ENCODE assay signal across 26 cellular contexts in the genomic region with DNA sequence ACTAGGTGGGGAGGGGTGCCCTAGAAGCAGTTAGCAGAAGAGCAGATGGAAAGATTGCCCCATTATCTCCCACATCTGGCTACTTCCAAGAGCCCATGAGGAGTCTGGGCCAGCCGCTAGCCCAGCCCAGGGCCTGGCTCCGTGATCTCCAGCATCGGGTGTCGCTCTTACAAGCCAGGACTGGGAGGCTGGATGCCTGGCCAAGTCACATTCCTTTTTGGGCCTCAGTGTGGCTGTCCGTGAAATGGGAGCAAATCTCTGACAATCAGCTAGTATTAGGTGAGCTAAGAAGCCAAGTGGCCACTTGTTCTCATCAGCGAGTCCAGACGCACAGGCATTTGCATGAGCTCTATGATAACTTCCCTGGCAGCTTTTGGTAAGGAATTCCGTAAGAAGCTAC. TPM values are rescaled to one million over a fixed set of nuclear protein-coding genes. Genes with fewer than 3 reads are reported as not detected.
DNase-seq lines count a peak whose midpoint lies in the region; ATAC-seq lines count a peak whose summit lies in the region.
"Had no signal": no experiment of that assay in that cellular context is flagged by ENCODE, and none has a peak within 500 bp of the region (broad histone marks: within the 10 kb centered on the region; RNA-seq: fewer than 3 reads in every experiment).

No MANE protein-coding gene starts in this region.

- no peak for DNase-seq in activated T-cell treated with anti-CD3 and anti-CD28 coated beads, Interleukin-2, amount 50 U/mL, for 24 hours
- no peak for DNase-seq in activated T-cell treated with anti-CD3 and anti-CD28 coated beads, Interleukin-2, amount 50 U/mL, for 4 hours
- no peak for DNase-seq in CD4-positive, alpha-beta memory T cell
- no peak for DNase-seq in activated T-helper 1 cell treated with anti-CD3 and anti-CD28 coated beads, Interleukin-12 subunit alpha, Interleukin-12 subunit beta, Interleukin-2, Interleukin-4 antibody, amounts not matched to agents 30 ng/mL and 10 ng/mL and 1 ng/mL, durations not matched to agents 14 hours and 24 hours and 36 hours (ENCODE audit: low spot score)
- DNase-seq in naive thymus-derived CD8-positive, alpha-beta T cell, result no peak
- no peak for DNase-seq in NCI-H2171 (lab: John Stamatoyannopoulos, UW)
- DNase-seq: activated CD4-positive, alpha-beta T cell treated with anti-CD3 and anti-CD28 coated beads, Interleukin-2, amount 10 ng/mL, durations not matched to agents 24 days and 14 days; activated naive CD4-positive, alpha-beta T cell treated with anti-CD3 and anti-CD28 coated beads, Interleukin-2, amount 10 ng/mL, durations not matched to agents 7 days and 5 days; CD8-positive, alpha-beta memory T cell; effector CD4-positive, alpha-beta T cell; NCI-H446; NCI-H774; SHP77 treated with DMSO at 0.1 percent for 48 hours; stimulated activated CD4-positive, alpha-beta T cell treated with anti-CD3 and anti-CD28 coated beads, Interleukin-1b, Interleukin-23, amount 100 ng/mL, for 48 hours; uterus; WERI-Rb-1 had no signal

- H3K9me3 ChIP-seq in CD4-positive, alpha-beta memory T cell (ENCODE audit: control insufficient read depth in 1 of 2, low read length in 2 of 2), result no peaks in the 10 kb centered on the region
- H3K9me3 ChIP-seq: HAP-1, thoracic aorta, uterus had no signal

- CTCF ChIA-PET in CD4-positive, alpha-beta memory T cell (lab: Charles Lee; ENCODE audit: partially characterized antibody), result interaction anchor here (0.6 to 12.1 kb wide), 7 partner anchors 16 to 130 kb away, joined by 3 to 375 read pairs (median 7); a partner anchor contains a TSS

- no peaks in the 10 kb centered on the region for H3K27me3 Mint-ChIP-seq in activated T-cell treated with anti-CD3 and anti-CD28 coated beads, Interleukin-2, amount 50 U/mL, for 24 hours
- H3K27me3 Mint-ChIP-seq in activated T-cell treated with anti-CD3 and anti-CD28 coated beads, Interleukin-2, amount 50 U/mL, for 4 hours (ENCODE audit: low read depth), result no peaks in the 10 kb centered on the region
- no peaks in the 10 kb centered on the region for H3K27me3 Mint-ChIP-seq in CD4-positive, alpha-beta memory T cell
- H3K27me3 Mint-ChIP-seq in activated T-helper 1 cell treated with anti-CD3 and anti-CD28 coated beads, Interleukin-12 subunit alpha, Interleukin-12 subunit beta, Interleukin-2, Interleukin-4 antibody, amounts not matched to agents 30 ng/mL and 10 ng/mL and 1 ng/mL, durations not matched to agents 14 hours and 24 hours and 36 hours (ENCODE audit: insufficient read depth), result no peaks in the 10 kb centered on the region
- no peaks in the 10 kb centered on the region for H3K27me3 Mint-ChIP-seq in naive thymus-derived CD8-positive, alpha-beta T cell
- H3K27me3 Mint-ChIP-seq: activated CD4-positive, alpha-beta T cell treated with anti-CD3 and anti-CD28 coated beads, Interleukin-2, amount 10 ng/mL, durations not matched to agents 24 days and 14 days; activated naive CD4-positive, alpha-beta T cell treated with anti-CD3 and anti-CD28 coated beads, Interleukin-2, amount 10 ng/mL, durations not matched to agents 7 days and 5 days; CD8-positive, alpha-beta memory T cell; IgD-negative memory B cell; memory B cell; stimulated activated naive CD8-positive, alpha-beta T cell treated with anti-CD3 and anti-CD28 coated beads, Interleukin-15, Interleukin-2, amounts not matched to agents 100 ng/mL and 50 ng/mL, for 24 hours had no signal

- no peaks in the 10 kb centered on the region for H3K9me3 Mint-ChIP-seq in activated T-cell treated with anti-CD3 and anti-CD28 coated beads, Interleukin-2, amount 50 U/mL, for 24 hours
- H3K9me3 Mint-ChIP-seq in activated T-cell treated with anti-CD3 and anti-CD28 coated beads, Interleukin-2, amount 50 U/mL, for 4 hours, result no peaks in the 10 kb centered on the region
- no peaks in the 10 kb centered on the region for H3K9me3 Mint-ChIP-seq in CD4-positive, alpha-beta memory T cell
- no peaks in the 10 kb centered on the region for H3K9me3 Mint-ChIP-seq in activated T-helper 1 cell treated with anti-CD3 and anti-CD28 coated beads, Interleukin-12 subunit alpha, Interleukin-12 subunit beta, Interleukin-2, Interleukin-4 antibody, amounts not matched to agents 30 ng/mL and 10 ng/mL and 1 ng/mL, durations not matched to agents 14 hours and 24 hours and 36 hours
- no peaks in the 10 kb centered on the region for H3K9me3 Mint-ChIP-seq in naive thymus-derived CD8-positive, alpha-beta T cell
- H3K9me3 Mint-ChIP-seq: activated CD4-positive, alpha-beta T cell treated with anti-CD3 and anti-CD28 coated beads, Interleukin-2, amount 10 ng/mL, durations not matched to agents 24 days and 14 days; activated naive CD4-positive, alpha-beta T cell treated with anti-CD3 and anti-CD28 coated beads, Interleukin-2, amount 10 ng/mL, durations not matched to agents 7 days and 5 days; CD8-positive, alpha-beta memory T cell; IgD-negative memory B cell; memory B cell; neural crest cell; stimulated activated naive CD8-positive, alpha-beta T cell treated with anti-CD3 and anti-CD28 coated beads, Interleukin-15, Interleukin-2, amounts not matched to agents 100 ng/mL and 50 ng/mL, for 24 hours had no signal

- H3K4me3 ChIP-seq in CD4-positive, alpha-beta memory T cell (ENCODE audit: low read length in 2 of 2), result no peak overlapping the region
- H3K4me3 ChIP-seq: HAP-1, thoracic aorta, uterus had no signal

- intact Hi-C loops in CD4-positive, alpha-beta memory T cell (cut with micrococcal nuclease), result no loop called here
- intact Hi-C loops in activated T-helper 1 cell treated with anti-CD3 and anti-CD28 coated beads, Interleukin-12 subunit alpha, Interleukin-12 subunit beta, Interleukin-2, Interleukin-4 antibody, amounts not matched to agents 30 ng/mL and 10 ng/mL and 1 ng/mL, durations not matched to agents 14 hours and 24 hours and 36 hours (cut with micrococcal nuclease), result no loop called here

- H3K36me3 ChIP-seq in CD4-positive, alpha-beta memory T cell (ENCODE audit: insufficient read depth, low read length), result peaks cover 17% of the 10 kb centered on the region
- H3K36me3 ChIP-seq: thoracic aorta, uterus, WERI-Rb-1 had no signal

- no peak for ATAC-seq in activated T-cell treated with anti-CD3 and anti-CD28 coated beads, Interleukin-2, amount 50 U/mL, for 4 hours
- no peak for ATAC-seq in naive thymus-derived CD8-positive, alpha-beta T cell
- ATAC-seq in HG03159 (IDR thresholded peaks at IDR 0.05; ENCODE audit: unreplicated experiment) (no peak), HG03469 (IDR thresholded peaks at IDR 0.05; ENCODE audit: unreplicated experiment) (no peak)
- ATAC-seq: Panc1 had no signal

- no peaks in the 10 kb centered on the region for H3K27me3 ChIP-seq in CD4-positive, alpha-beta memory T cell (ENCODE audit: insufficient read depth, low read length)
- H3K27me3 ChIP-seq: uterus had no signal

- no peaks in the 10 kb centered on the region for H3K4me1 ChIP-seq in CD4-positive, alpha-beta memory T cell (ENCODE audit: insufficient read depth, low read length)
- H3K4me1 ChIP-seq: HAP-1, uterus had no signal

- H3K27ac Mint-ChIP-seq in activated T-cell treated with anti-CD3 and anti-CD28 coated beads, Interleukin-2, amount 50 U/mL, for 24 hours, result peak overlapping the region; percentile 79
- peak overlapping the region in 4 of 7 donors; percentile 66 to 70 (median 69) for H3K27ac Mint-ChIP-seq in CD4-positive, alpha-beta memory T cell
- H3K27ac Mint-ChIP-seq in activated T-helper 1 cell treated with anti-CD3 and anti-CD28 coated beads, Interleukin-12 subunit alpha, Interleukin-12 subunit beta, Interleukin-2, Interleukin-4 antibody, amounts not matched to agents 30 ng/mL and 10 ng/mL and 1 ng/mL, durations not matched to agents 14 hours and 24 hours and 36 hours, result peak overlapping the region; percentile 63
- H3K27ac Mint-ChIP-seq in naive thymus-derived CD8-positive, alpha-beta T cell, result peak overlapping the region in 7 of 10 donors; percentile 18 to 83 (median 71)
- H3K27ac Mint-ChIP-seq: memory B cell had no signal

- H3K27ac ChIP-seq in CD4-positive, alpha-beta memory T cell (ENCODE audit: low read depth, low read length), result no peak overlapping the region
- H3K27ac ChIP-seq: parathyroid adenoma, thoracic aorta, uterus, WERI-Rb-1 had no signal

- H3K4me3 Mint-ChIP-seq in activated T-cell treated with anti-CD3 and anti-CD28 coated beads, Interleukin-2, amount 50 U/mL, for 24 hours, result no peak overlapping the region
- H3K4me3 Mint-ChIP-seq in activated T-cell treated with anti-CD3 and anti-CD28 coated beads, Interleukin-2, amount 50 U/mL, for 4 hours, result no peak overlapping the region
- no peak overlapping the region for H3K4me3 Mint-ChIP-seq in CD4-positive, alpha-beta memory T cell
- no peak overlapping the region for H3K4me3 Mint-ChIP-seq in activated T-helper 1 cell treated with anti-CD3 and anti-CD28 coated beads, Interleukin-12 subunit alpha, Interleukin-12 subunit beta, Interleukin-2, Interleukin-4 antibody, amounts not matched to agents 30 ng/mL and 10 ng/mL and 1 ng/mL, durations not matched to agents 14 hours and 24 hours and 36 hours
- H3K4me3 Mint-ChIP-seq in naive thymus-derived CD8-positive, alpha-beta T cell, result no peak overlapping the region
- H3K4me3 Mint-ChIP-seq: activated CD4-positive, alpha-beta T cell treated with anti-CD3 and anti-CD28 coated beads, Interleukin-2, amount 10 ng/mL, durations not matched to agents 24 days and 14 days; activated naive CD4-positive, alpha-beta T cell treated with anti-CD3 and anti-CD28 coated beads, Interleukin-2, amount 10 ng/mL, durations not matched to agents 7 days and 5 days; CD8-positive, alpha-beta memory T cell; IgD-negative memory B cell; memory B cell; neural crest cell; stimulated activated naive CD8-positive, alpha-beta T cell treated with anti-CD3 and anti-CD28 coated beads, Interleukin-15, Interleukin-2, amounts not matched to agents 100 ng/mL and 50 ng/mL, for 24 hours had no signal

- POLR2A ChIA-PET in CD4-positive, alpha-beta memory T cell (lab: Charles Lee; ENCODE audit: partially characterized antibody), result interaction anchor here (2.3 to 6.4 kb wide), 2 partner anchors 35 to 82 kb away, joined by 9 to 89 read pairs; a partner anchor contains a TSS
- POLR2A ChIA-PET in naive thymus-derived CD8-positive, alpha-beta T cell (lab: Charles Lee), result interaction anchor here (1.0 to 2.0 kb wide), 2 partner anchors 11 to 35 kb away, joined by 3 to 18 read pairs; a partner anchor contains a TSS

- H3K36me3 Mint-ChIP-seq in activated T-cell treated with anti-CD3 and anti-CD28 coated beads, Interleukin-2, amount 50 U/mL, for 24 hours (ENCODE audit: low read depth), result peaks cover 39% of the 10 kb centered on the region
- peaks cover 2% of the 10 kb centered on the region for H3K36me3 Mint-ChIP-seq in activated T-cell treated with anti-CD3 and anti-CD28 coated beads, Interleukin-2, amount 50 U/mL, for 4 hours (ENCODE audit: insufficient read depth)
- peaks cover 9 to 28% of the 10 kb centered on the region in 2 donors for H3K36me3 Mint-ChIP-seq in CD4-positive, alpha-beta memory T cell
- H3K36me3 Mint-ChIP-seq in activated T-helper 1 cell treated with anti-CD3 and anti-CD28 coated beads, Interleukin-12 subunit alpha, Interleukin-12 subunit beta, Interleukin-2, Interleukin-4 antibody, amounts not matched to agents 30 ng/mL and 10 ng/mL and 1 ng/mL, durations not matched to agents 14 hours and 24 hours and 36 hours (ENCODE audit: low read depth), result peaks cover 22% of the 10 kb centered on the region
- peaks cover 0 to 24% (median 0%) of the 10 kb centered on the region in 3 donors for H3K36me3 Mint-ChIP-seq in naive thymus-derived CD8-positive, alpha-beta T cell
- H3K36me3 Mint-ChIP-seq: memory B cell had no signal

- H3K4me1 Mint-ChIP-seq in activated T-cell treated with anti-CD3 and anti-CD28 coated beads, Interleukin-2, amount 50 U/mL, for 24 hours (ENCODE audit: low read depth), result peaks cover 24% of the 10 kb centered on the region
- H3K4me1 Mint-ChIP-seq in activated T-cell treated with anti-CD3 and anti-CD28 coated beads, Interleukin-2, amount 50 U/mL, for 4 hours (ENCODE audit: low read depth), result peaks cover 14% of the 10 kb centered on the region
- peaks cover 0 to 6% (median 0%) of the 10 kb centered on the region in 4 donors for H3K4me1 Mint-ChIP-seq in CD4-positive, alpha-beta memory T cell
- peaks cover 25% of the 10 kb centered on the region for H3K4me1 Mint-ChIP-seq in activated T-helper 1 cell treated with anti-CD3 and anti-CD28 coated beads, Interleukin-12 subunit alpha, Interleukin-12 subunit beta, Interleukin-2, Interleukin-4 antibody, amounts not matched to agents 30 ng/mL and 10 ng/mL and 1 ng/mL, durations not matched to agents 14 hours and 24 hours and 36 hours (ENCODE audit: low read depth)
- H3K4me1 Mint-ChIP-seq in naive thymus-derived CD8-positive, alpha-beta T cell, result peaks cover 0 to 13% (median 10%) of the 10 kb centered on the region in 4 donors
- H3K4me1 Mint-ChIP-seq: IgD-negative memory B cell, memory B cell had no signal

RNA-seq across cellular contexts. Expression of a gene that starts 23.3 kb away (rescaled TPM):
- 1 to 10 TPM; 1.2 to 1.7 (median 1.5) TPM for total RNA-seq in activated T-cell treated with anti-CD3 and anti-CD28 coated beads, Interleukin-2, amount 50 U/mL, for 4 hours
- total RNA-seq in CD4-positive, alpha-beta memory T cell, result 1 to 10 TPM; 2.5 to 2.6 TPM
- polyA plus RNA-seq in CD4-positive, alpha-beta memory T cell, result under 1 TPM; 0.04 to 0.18 TPM
- total RNA-seq in activated T-helper 1 cell treated with anti-CD3 and anti-CD28 coated beads, Interleukin-12 subunit alpha, Interleukin-12 subunit beta, Interleukin-2, Interleukin-4 antibody, amounts not matched to agents 30 ng/mL and 10 ng/mL and 1 ng/mL, durations not matched to agents 14 hours and 24 hours and 36 hours, result 1.5 and 1.6 TPM in 2 replicates
- 1 to 10 TPM; 1.5 to 1.9 TPM for total RNA-seq in naive thymus-derived CD8-positive, alpha-beta T cell
- polyA plus RNA-seq in naive thymus-derived CD8-positive, alpha-beta T cell, result under 1 TPM; 0.14 to 0.63 (median 0.22) TPM
- polyA plus RNA-seq: IgD-negative memory B cell had no signal

RNA-seq across cellular contexts. Expression of a gene that starts 34.5 kb away (rescaled TPM):
- 100 to 1,000 TPM; 174 to 225 (median 210) TPM for total RNA-seq in activated T-cell treated with anti-CD3 and anti-CD28 coated beads, Interleukin-2, amount 50 U/mL, for 4 hours
- 10 to 100 TPM; 36.4 to 40.1 TPM for total RNA-seq in CD4-positive, alpha-beta memory T cell
- 10 to 100 TPM; 71.2 to 93.2 TPM for polyA plus RNA-seq in CD4-positive, alpha-beta memory T cell
- total RNA-seq in activated T-helper 1 cell treated with anti-CD3 and anti-CD28 coated beads, Interleukin-12 subunit alpha, Interleukin-12 subunit beta, Interleukin-2, Interleukin-4 antibody, amounts not matched to agents 30 ng/mL and 10 ng/mL and 1 ng/mL, durations not matched to agents 14 hours and 24 hours and 36 hours, result 191 and 201 TPM in 2 replicates
- total RNA-seq in naive thymus-derived CD8-positive, alpha-beta T cell, result 10 to 100 TPM; 27.5 TPM
- 10 to 100 TPM; 42.4 to 48.2 (median 48.1) TPM for polyA plus RNA-seq in naive thymus-derived CD8-positive, alpha-beta T cell

RNA-seq across cellular contexts. Expression of a gene that starts 39.9 kb away (rescaled TPM):
- total RNA-seq in activated T-cell treated with anti-CD3 and anti-CD28 coated beads, Interleukin-2, amount 50 U/mL, for 4 hours, result 100 to 1,000 TPM; 223 to 268 (median 229) TPM
- total RNA-seq in CD4-positive, alpha-beta memory T cell, result 10 to 100 TPM; 14.7 to 15.2 TPM
- 100 to 1,000 TPM in 1 of 2 donors, 10 to 100 TPM in 1; 92.1 to 248 TPM for polyA plus RNA-seq in CD4-positive, alpha-beta memory T cell
- 334 and 341 TPM in 2 replicates for total RNA-seq in activated T-helper 1 cell treated with anti-CD3 and anti-CD28 coated beads, Interleukin-12 subunit alpha, Interleukin-12 subunit beta, Interleukin-2, Interleukin-4 antibody, amounts not matched to agents 30 ng/mL and 10 ng/mL and 1 ng/mL, durations not matched to agents 14 hours and 24 hours and 36 hours
- 1 to 10 TPM; 8.1 to 8.8 TPM for total RNA-seq in naive thymus-derived CD8-positive, alpha-beta T cell
- polyA plus RNA-seq in naive thymus-derived CD8-positive, alpha-beta T cell, result 100 to 1,000 TPM in 2 of 3 donors, 10 to 100 TPM in 1; 16.3 to 135 (median 100) TPM

Comparison
In these comparisons a context has a peak if more than half of its experiments do, and no peak if none do; other contexts are left out.
1. RNA of a gene that starts 39.9 kb away (total RNA-seq): 334 to 341 TPM in activated T-helper 1 cell treated with anti-CD3 and anti-CD28 coated beads, Interleukin-12 subunit alpha, Interleukin-12 subunit beta, Interleukin-2, Interleukin-4 antibody, amounts not matched to agents 30 ng/mL and 10 ng/mL and 1 ng/mL, durations not matched to agents 14 hours and 24 hours and 36 hours and 223 to 268 TPM in activated T-cell treated with anti-CD3 and anti-CD28 coated beads, Interleukin-2, amount 50 U/mL, for 4 hours; 14.7 to 15.2 TPM in CD4-positive, alpha-beta memory T cell and 8.1 to 8.8 TPM in naive thymus-derived CD8-positive, alpha-beta T cell; every median in the first group is over 10 times any median in the second.
2. Peak in every context shown above with its lines, with median percentiles within 50 percentile points of each other: H3K27ac Mint-ChIP-seq.